In genomic region chr6:11460001-11460668, GRCh38 we compare ENCODE assay signal across 8 cellular contexts.
DNase-seq lines count a peak whose midpoint lies in the region; ATAC-seq and TF ChIP-seq lines count a peak whose summit lies in the region.

No MANE protein-coding gene starts in this region.

- TF ChIP-seq EP300 in SK-N-SH (IDR thresholded peaks at IDR 0.05; ENCODE audit: borderline replicate concordance in 1 of 2, low read depth in 1 of 2, low read length in 1 of 2) = no peak

- H3K9me3 ChIP-seq in SK-N-SH (no peaks in the 10 kb centered on the region), esophagus squamous epithelium (no peaks in the 10 kb centered on the region)

- no peaks in the 10 kb centered on the region for H3K79me2 ChIP-seq in SK-N-SH (ENCODE audit: insufficient read depth)

- ATAC-seq in HG02610 (IDR thresholded peaks at IDR 0.05; ENCODE audit: unreplicated experiment) = peak; percentile 41

- TF ChIP-seq POLR2A in esophagus squamous epithelium (IDR thresholded peaks at IDR 0.05) = no peak

- H3F3A ChIP-seq in SK-N-SH (replicated peaks; ENCODE audit: insufficient read depth) = no peaks in the 10 kb centered on the region

- no peak for TF ChIP-seq RAD21 in SK-N-SH (IDR thresholded peaks at IDR 0.05; ENCODE audit: low read length)

- intact Hi-C loops in esophagus squamous epithelium (cut with DNase I) = no loop called here

- TF ChIP-seq CTCF in SK-N-SH (IDR thresholded peaks at IDR 0.05) = no peak
- peak in 1 of 6 experiments; percentile 30 for TF ChIP-seq CTCF in esophagus squamous epithelium (IDR thresholded peaks at IDR 0.05)

- no peak overlapping the region for H3K4me2 ChIP-seq in SK-N-SH

- POLR2A ChIA-PET in SK-N-SH (lab: Yijun Ruan, JAX) = no interaction called here

- H2AFZ ChIP-seq in SK-N-SH (ENCODE audit: low read depth) = no peak overlapping the region

- H3K36me3 ChIP-seq in SK-N-SH (replicated peaks in 1 of 2; ENCODE audit: control insufficient read depth in 1 of 2, insufficient read depth in 2 of 2, low read length in 1 of 2) = no peaks in the 10 kb centered on the region
- H3K36me3 ChIP-seq in esophagus squamous epithelium = no peaks in the 10 kb centered on the region

- H3K27me3 ChIP-seq in SK-N-SH (ENCODE audit: insufficient read depth) (no peaks in the 10 kb centered on the region), esophagus squamous epithelium (no peaks in the 10 kb centered on the region)

- H3K4me1 ChIP-seq in SK-N-SH (ENCODE audit: control insufficient read depth in 1 of 2, insufficient read depth in 2 of 2, low read depth in 1 of 2, low read length in 1 of 2) (no peaks in the 10 kb centered on the region; a peak in 1 of 4 replicates), esophagus squamous epithelium (no peaks in the 10 kb centered on the region)

- DNase-seq in NCI-H748 (lab: John Stamatoyannopoulos, UW; ENCODE audit: unreplicated experiment) (peak; percentile 24), NCI-H748 treated with DMSO at 0.1 percent for 48 hours (lab: John Stamatoyannopoulos, UW) (no peak), SK-MEL-5 (ENCODE audit: low read depth, low spot score) (peak; percentile 68), kidney tubule cell (ENCODE audit: low spot score) (peak; percentile 83), DMS153 treated with DMSO at 0.1 percent for 48 hours (lab: John Stamatoyannopoulos, UW; ENCODE audit: unreplicated experiment) (no peak), SK-N-SH (no peak), esophagus squamous epithelium (lab: John Stamatoyannopoulos, UW) (no peak)

- CTCF ChIA-PET in SK-N-SH (lab: Yijun Ruan, JAX) = interaction anchor here (1.1 to 1.3 kb wide), 2 partner anchors 24 to 151 kb away, joined by 3 read pairs; no protein-coding TSS in a partner anchor

- in situ Hi-C loops in SK-MEL-5 (cut with HindIII; ENCODE audit: low pct_unique_long_range_greater_than_20kb, low sequenced_read_pairs) = no loop called here

- no peaks in the 10 kb centered on the region for H4K20me1 ChIP-seq in SK-N-SH (ENCODE audit: insufficient read depth)

- WGBS in SK-N-SH (ENCODE audit: low lambda C conversion rate) = 91% methylated on average over 4 of the region's 4 CpGs
- WGBS in esophagus squamous epithelium, 2 donors = 69 to 77% methylated on average over 4 of the region's 4 CpGs

- H3K27ac ChIP-seq in SK-N-SH (ENCODE audit: low read depth in 2 of 2, low read length in 1 of 2) (no peak overlapping the region), esophagus squamous epithelium (peak overlapping the region in 1 of 4 donors; percentile 52)

- H3K9me2 ChIP-seq in SK-N-SH = no peaks in the 10 kb centered on the region

- H3K9ac ChIP-seq in SK-N-SH = no peak overlapping the region

- H3K4me3 ChIP-seq in SK-N-SH (ENCODE audit: low read depth in 2 of 2, low read length in 1 of 2) (no peak overlapping the region), esophagus squamous epithelium (no peak overlapping the region)

TF ChIP-seq in SK-N-SH, 30 proteins besides CTCF, POLR2A, EP300 and RAD21:
- TF ChIP-seq EZH2phosphoT487 (IDR thresholded peaks at IDR 0.05; ENCODE audit: borderline replicate concordance, low read depth) (no peak), RFX5 (IDR thresholded peaks at IDR 0.05; ENCODE audit: low read length) (no peak), YY1 (IDR thresholded peaks at IDR 0.05; ENCODE audit: low read depth) (no peak), RXRA (IDR thresholded peaks at IDR 0.05; ENCODE audit: borderline replicate concordance, low read depth) (no peak), REST (IDR thresholded peaks at IDR 0.05; ENCODE audit: low read depth, low read length) (no peak), GATA2 (CRISPR knock-in tag; IDR thresholded peaks at IDR 0.05) (no peak), RCOR1 (IDR thresholded peaks at IDR 0.05; ENCODE audit: low read length) (no peak), CHD2 (IDR thresholded peaks at IDR 0.05; ENCODE audit: low read length, partially characterized antibody) (no peak), USF1 (IDR thresholded peaks at IDR 0.05; ENCODE audit: borderline replicate concordance, low read depth) (no peak), TCF12 (IDR thresholded peaks at IDR 0.05) (no peak), NRF1 (IDR thresholded peaks at IDR 0.05; ENCODE audit: low read depth, low read length) (no peak), FOSL2 (IDR thresholded peaks at IDR 0.05; ENCODE audit: borderline replicate concordance, low read depth) (no peak), GABPA (IDR thresholded peaks at IDR 0.05; ENCODE audit: low read depth) (no peak), TAF1 (IDR thresholded peaks at IDR 0.05; ENCODE audit: borderline replicate concordance, low read depth, low read length) (no peak)

Comparison
In these comparisons a context has a peak if more than half of its experiments do, and no peak if none do; other contexts are left out.
1. DNase-seq: peak in NCI-H748 (single experiment), SK-MEL-5 (single experiment) and kidney tubule cell (single experiment); none in NCI-H748 treated with DMSO at 0.1 percent for 48 hours (single experiment), DMS153 treated with DMSO at 0.1 percent for 48 hours (single experiment), SK-N-SH (single experiment) and esophagus squamous epithelium (single experiment).